In genomic region chr2:58207189-58207588, GRCh38 we compare ENCODE assay signal across 2 cellular contexts.
TF ChIP-seq lines count a peak whose summit lies in the region.

No MANE protein-coding gene starts in this region.

TF ChIP-seq in GM23338, 12 proteins besides CTCF, POLR2A, EP300 and RAD21:
- TF ChIP-seq EZH2 (IDR thresholded peaks at IDR 0.05; ENCODE audit: low read depth, unreplicated experiment), result no peak
- TF ChIP-seq ZNF462 (CRISPR knock-in tag; IDR thresholded peaks at IDR 0.05), result peak; percentile 84

TF ChIP-seq in K562, 482 proteins besides CTCF, POLR2A, EP300 and RAD21:
- TF ChIP-seq ILF3 (IDR thresholded peaks at IDR 0.05; ENCODE audit: borderline replicate concordance), result no peak
- TF ChIP-seq SIN3A (IDR thresholded peaks at IDR 0.05; ENCODE audit: borderline replicate concordance in 2 of 2, control insufficient read depth in 1 of 2, low read depth in 2 of 2, low read length in 2 of 2), result no peak
- TF ChIP-seq ZNF766 (CRISPR knock-in tag; conservative IDR thresholded peaks at IDR 0.05), result no peak
- TF ChIP-seq CLOCK (CRISPR knock-in tag; IDR thresholded peaks at IDR 0.05; ENCODE audit: borderline replicate concordance), result no peak
- no peak for TF ChIP-seq ZNF354B (CRISPR knock-in tag; IDR thresholded peaks at IDR 0.05)
- TF ChIP-seq RBBP5 (IDR thresholded peaks at IDR 0.05; ENCODE audit: borderline replicate concordance, insufficient read depth, low read length, poor library complexity, severe bottlenecking), result no peak
- TF ChIP-seq ZNF124 (CRISPR knock-in tag; IDR thresholded peaks at IDR 0.05), result no peak
